17 cellular contexts compared by ENCODE assay signal in genomic region chr17:56995776-56996175, GRCh38. TPM values are rescaled to one million over a fixed set of nuclear protein-coding genes. Genes with fewer than 3 reads are reported as not detected.
A peak's percentile ranks its signal among the peaks of the same experiment; 100 is the strongest.
DNase-seq lines count a peak whose midpoint lies in the region; ATAC-seq, FAIRE-seq and TF ChIP-seq lines count a peak whose summit lies in the region.
"Had no signal": no experiment of that assay in that cellular context is flagged by ENCODE, and none has a peak within 500 bp of the region (broad histone marks: within the 10 kb centered on the region; RNA-seq: fewer than 3 reads in every experiment).

No MANE protein-coding gene starts in this region.

- H3K27me3 ChIP-seq in astrocyte (ENCODE audit: insufficient read depth, low read length) = no peaks in the 10 kb centered on the region
- H3K27me3 ChIP-seq: BLaER1 had no signal

- no peak for TF ChIP-seq CTCF in astrocyte (IDR thresholded peaks at IDR 0.05; ENCODE audit: insufficient read depth, low read depth, low read length)

- no peaks in the 10 kb centered on the region for H3K9me3 ChIP-seq in astrocyte (ENCODE audit: insufficient read depth, low read depth, low read length)
- H3K9me3 ChIP-seq: BLaER1 had no signal

- H3K4me3 ChIP-seq in astrocyte (ENCODE audit: insufficient read depth, low read depth, low read length) = no peak overlapping the region
- H3K4me3 ChIP-seq: BLaER1, GM23338 had no signal

- H2AFZ ChIP-seq in astrocyte (ENCODE audit: low read depth, low read length) = no peak overlapping the region
- H2AFZ ChIP-seq: GM23338 had no signal

- no peak overlapping the region for H3K27ac Mint-ChIP-seq in astrocyte (ENCODE audit: unreplicated experiment)
- H3K27ac Mint-ChIP-seq: CD4-positive, alpha-beta memory T cell; GM23338 had no signal

- no peaks in the 10 kb centered on the region for H3K36me3 ChIP-seq in astrocyte (ENCODE audit: insufficient read depth, low read length)

- H3K4me2 ChIP-seq in astrocyte (ENCODE audit: low read length) = no peak overlapping the region
- H3K4me2 ChIP-seq: BLaER1, GM23338 had no signal

- no peak for FAIRE-seq in astrocyte (lab: Jason Lieb, UNC)
- FAIRE-seq: G401.6, GM12891, GM19239, H54 had no signal

- H3K79me2 ChIP-seq in astrocyte (ENCODE audit: insufficient read depth, low read length) = no peaks in the 10 kb centered on the region

- H3K9me3 Mint-ChIP-seq in astrocyte (ENCODE audit: unreplicated experiment) = no peaks in the 10 kb centered on the region
- H3K9me3 Mint-ChIP-seq: CD14-positive monocyte; CD4-positive, alpha-beta memory T cell; GM23338 had no signal

- no peak overlapping the region for H3K27ac ChIP-seq in astrocyte (ENCODE audit: low read depth, low read length)
- H3K27ac ChIP-seq: BLaER1 had no signal

- H3K27me3 Mint-ChIP-seq in astrocyte (ENCODE audit: low read depth, unreplicated experiment) = no peaks in the 10 kb centered on the region
- H3K27me3 Mint-ChIP-seq: CD4-positive, alpha-beta memory T cell had no signal

- peaks cover 17% of the 10 kb centered on the region for H3K36me3 Mint-ChIP-seq in astrocyte (ENCODE audit: low read depth, unreplicated experiment)

- H3K4me1 Mint-ChIP-seq in astrocyte (ENCODE audit: low read depth, unreplicated experiment) = no peaks in the 10 kb centered on the region
- H3K4me1 Mint-ChIP-seq: CD14-positive monocyte; CD4-positive, alpha-beta memory T cell; GM23338 had no signal

- no peaks in the 10 kb centered on the region for H4K20me1 ChIP-seq in astrocyte (ENCODE audit: insufficient read depth, low read length)
- H4K20me1 ChIP-seq: BLaER1 had no signal

- H3K9ac ChIP-seq in astrocyte (ENCODE audit: low read length) = no peak overlapping the region
- H3K9ac ChIP-seq: BLaER1 had no signal

- ATAC-seq in HG02759 (IDR thresholded peaks at IDR 0.05; ENCODE audit: unreplicated experiment) (no peak), HG02885 (IDR thresholded peaks at IDR 0.05; ENCODE audit: poor library complexity, unreplicated experiment) (no peak)
- ATAC-seq: GM23338 had no signal

- H3K4me1 ChIP-seq in astrocyte (ENCODE audit: insufficient read depth, low read length) = peaks cover 4% of the 10 kb centered on the region

- H3K4me3 Mint-ChIP-seq in astrocyte (ENCODE audit: unreplicated experiment) = no peak overlapping the region
- H3K4me3 Mint-ChIP-seq: CD14-positive monocyte; CD4-positive, alpha-beta memory T cell; GM23338 had no signal

- DNase-seq in NCI-H2171 treated with DMSO at 0.1 percent for 48 hours (lab: John Stamatoyannopoulos, UW) (peak; percentile 27), NCI-H2171 (lab: John Stamatoyannopoulos, UW) (no peak), astrocyte (ENCODE audit: low read depth) (peak; percentile 33), left kidney (ENCODE audit: low read depth, low spot score) (peak; percentile 47)
- no peak for DNase-seq in activated CD8-positive, alpha-beta memory T cell treated with anti-CD3 and anti-CD28 coated beads, Interleukin-2, amount 50 U/mL, for 4 hours
- DNase-seq: 8988T; CD4-positive, alpha-beta memory T cell; HCEC 1CT had no signal

RNA-seq across cellular contexts. Expression of gene SCPEP1, which starts 17.8 kb away (rescaled TPM):
- total RNA-seq in astrocyte = 27.1 and 29.0 TPM in 2 replicates

RNA-seq across cellular contexts. Expression of gene COIL, which starts 34.9 kb away (rescaled TPM):
- total RNA-seq in astrocyte = 18.8 and 20.6 TPM in 2 replicates

Comparison
In these comparisons a context has a peak if more than half of its experiments do, and no peak if none do; other contexts are left out.
1. DNase-seq: peak in NCI-H2171 treated with DMSO at 0.1 percent for 48 hours (single experiment), astrocyte (single experiment) and left kidney (single experiment); none in NCI-H2171 (single experiment) and activated CD8-positive, alpha-beta memory T cell treated with anti-CD3 and anti-CD28 coated beads, Interleukin-2, amount 50 U/mL, for 4 hours (single experiment).